10 cellular contexts compared by ENCODE assay signal in genomic region chr18:77066689-77067088, GRCh38.
DNase-seq lines count a peak whose midpoint lies in the region; ATAC-seq and TF ChIP-seq lines count a peak whose summit lies in the region.
"Had no signal": no experiment of that assay in that cellular context is flagged by ENCODE, and none has a peak within 500 bp of the region (broad histone marks: within the 10 kb centered on the region; RNA-seq: fewer than 3 reads in every experiment).

No MANE protein-coding gene starts in this region.

- H3K4me1 ChIP-seq in lung (ENCODE audit: control insufficient read depth in 2 of 2, insufficient read depth in 2 of 2, low read length in 2 of 2) (peaks cover 4 to 23% of the 10 kb centered on the region in 2 donors), stomach (peaks cover 66 to 97% (median 82%) of the 10 kb centered on the region in 4 donors), SJCRH30 (no peaks in the 10 kb centered on the region)

- H3K36me3 ChIP-seq in lung (ENCODE audit: control insufficient read depth in 2 of 2, insufficient read depth in 2 of 2, low read length in 2 of 2) (peaks cover 0 to 9% of the 10 kb centered on the region in 2 donors), stomach (peaks cover 0 to 29% (median 15%) of the 10 kb centered on the region in 4 donors), SJCRH30 (no peaks in the 10 kb centered on the region)

- intact Hi-C loops in activated CD4-positive, alpha-beta T cell treated with anti-CD3 and anti-CD28 coated beads for 36 hours (cut with DNase I, micrococcal nuclease), result loop anchor here (1.0 to 10.0 kb wide), 6 partner anchors 11 to 692 kb away; partner anchors contain the start of gene MBP (in 1 of the 2)
- intact Hi-C loops in activated T-helper 1 cell treated with anti-CD3 and anti-CD28 coated beads, Interleukin-12 subunit alpha, Interleukin-12 subunit beta, Interleukin-2, Interleukin-4 antibody, amounts not matched to agents 30 ng/mL and 10 ng/mL and 1 ng/mL, durations not matched to agents 14 hours and 24 hours and 36 hours (cut with micrococcal nuclease), result loop anchor here (1.0 to 10.0 kb wide), 4 partner anchors 16 to 1858 kb away; partner anchors contain the start of genes PTGR3 and ZNF516
- intact Hi-C loops in stomach (cut with DNase I; ENCODE audit: low total_unique reads), result no loop called here

- H3K36me3 Mint-ChIP-seq in activated CD4-positive, alpha-beta T cell treated with anti-CD3 and anti-CD28 coated beads for 36 hours (ENCODE audit: low read depth), result peaks cover 64% of the 10 kb centered on the region
- peaks cover 41% of the 10 kb centered on the region for H3K36me3 Mint-ChIP-seq in activated T-helper 1 cell treated with anti-CD3 and anti-CD28 coated beads, Interleukin-12 subunit alpha, Interleukin-12 subunit beta, Interleukin-2, Interleukin-4 antibody, amounts not matched to agents 30 ng/mL and 10 ng/mL and 1 ng/mL, durations not matched to agents 14 hours and 24 hours and 36 hours (ENCODE audit: low read depth)

- peak overlapping the region; percentile 45 to 74 for H3K27ac ChIP-seq in lung (ENCODE audit: low read depth in 1 of 2, low read length in 1 of 2)
- peak overlapping the region; percentile 60 to 93 (median 83) for H3K27ac ChIP-seq in stomach
- H3K27ac ChIP-seq in SJCRH30, result no peak overlapping the region
- H3K27ac ChIP-seq: KMS-11 had no signal

- no peak for DNase-seq in activated CD4-positive, alpha-beta T cell treated with anti-CD3 and anti-CD28 coated beads for 36 hours
- DNase-seq in activated CD4-positive, alpha-beta T cell treated with anti-CD3 and anti-CD28 coated beads, Interleukin-2, amount 50 U/mL, for 4 hours, result no peak
- no peak for DNase-seq in activated T-helper 1 cell treated with anti-CD3 and anti-CD28 coated beads, Interleukin-12 subunit alpha, Interleukin-12 subunit beta, Interleukin-2, Interleukin-4 antibody, amounts not matched to agents 30 ng/mL and 10 ng/mL and 1 ng/mL, durations not matched to agents 14 hours and 24 hours and 36 hours (ENCODE audit: low spot score)
- DNase-seq in lung (ENCODE audit: low spot score) (no peak), stomach (no peak), erythroblast (lab: John Stamatoyannopoulos, UW) (no peak), SJCRH30 (no peak)
- DNase-seq: cortex of kidney had no signal

- H3K9me3 ChIP-seq in lung (ENCODE audit: control insufficient read depth in 2 of 2, insufficient read depth in 1 of 2, low read length in 1 of 2) (no peaks in the 10 kb centered on the region), stomach (no peaks in the 10 kb centered on the region), SJCRH30 (replicated peaks) (no peaks in the 10 kb centered on the region)

- no peak for TF ChIP-seq EP300 in stomach (IDR thresholded peaks at IDR 0.05)

- H3K27me3 ChIP-seq in lung (ENCODE audit: control insufficient read depth, insufficient read depth) (no peaks in the 10 kb centered on the region), stomach (no peaks in the 10 kb centered on the region), SJCRH30 (no peaks in the 10 kb centered on the region)

- H3K27me3 Mint-ChIP-seq in activated CD4-positive, alpha-beta T cell treated with anti-CD3 and anti-CD28 coated beads for 36 hours, result no peaks in the 10 kb centered on the region
- H3K27me3 Mint-ChIP-seq in activated T-helper 1 cell treated with anti-CD3 and anti-CD28 coated beads, Interleukin-12 subunit alpha, Interleukin-12 subunit beta, Interleukin-2, Interleukin-4 antibody, amounts not matched to agents 30 ng/mL and 10 ng/mL and 1 ng/mL, durations not matched to agents 14 hours and 24 hours and 36 hours (ENCODE audit: insufficient read depth), result no peaks in the 10 kb centered on the region

- 80 to 88% methylated on average over 9 of the region's 9 CpGs for WGBS in lung, 2 donors
- WGBS in stomach, 5 donors, result 78 to 90% (median 83%) methylated on average over 9 of the region's 9 CpGs

- peak overlapping the region; percentile 94 for H3K27ac Mint-ChIP-seq in activated CD4-positive, alpha-beta T cell treated with anti-CD3 and anti-CD28 coated beads for 36 hours
- H3K27ac Mint-ChIP-seq in activated T-helper 1 cell treated with anti-CD3 and anti-CD28 coated beads, Interleukin-12 subunit alpha, Interleukin-12 subunit beta, Interleukin-2, Interleukin-4 antibody, amounts not matched to agents 30 ng/mL and 10 ng/mL and 1 ng/mL, durations not matched to agents 14 hours and 24 hours and 36 hours, result peak overlapping the region; percentile 96

- peaks cover 100% of the 10 kb centered on the region for H3K4me1 Mint-ChIP-seq in activated CD4-positive, alpha-beta T cell treated with anti-CD3 and anti-CD28 coated beads for 36 hours
- H3K4me1 Mint-ChIP-seq in activated T-helper 1 cell treated with anti-CD3 and anti-CD28 coated beads, Interleukin-12 subunit alpha, Interleukin-12 subunit beta, Interleukin-2, Interleukin-4 antibody, amounts not matched to agents 30 ng/mL and 10 ng/mL and 1 ng/mL, durations not matched to agents 14 hours and 24 hours and 36 hours (ENCODE audit: low read depth), result peaks cover 100% of the 10 kb centered on the region

- peak overlapping the region; percentile 20 for H3K4me3 Mint-ChIP-seq in activated CD4-positive, alpha-beta T cell treated with anti-CD3 and anti-CD28 coated beads for 36 hours
- peak overlapping the region; percentile 76 for H3K4me3 Mint-ChIP-seq in activated T-helper 1 cell treated with anti-CD3 and anti-CD28 coated beads, Interleukin-12 subunit alpha, Interleukin-12 subunit beta, Interleukin-2, Interleukin-4 antibody, amounts not matched to agents 30 ng/mL and 10 ng/mL and 1 ng/mL, durations not matched to agents 14 hours and 24 hours and 36 hours

- H3K9me3 Mint-ChIP-seq in activated CD4-positive, alpha-beta T cell treated with anti-CD3 and anti-CD28 coated beads for 36 hours (ENCODE audit: low read depth), result no peaks in the 10 kb centered on the region
- no peaks in the 10 kb centered on the region for H3K9me3 Mint-ChIP-seq in activated T-helper 1 cell treated with anti-CD3 and anti-CD28 coated beads, Interleukin-12 subunit alpha, Interleukin-12 subunit beta, Interleukin-2, Interleukin-4 antibody, amounts not matched to agents 30 ng/mL and 10 ng/mL and 1 ng/mL, durations not matched to agents 14 hours and 24 hours and 36 hours

- POLR2A ChIA-PET in activated CD4-positive, alpha-beta T cell treated with anti-CD3 and anti-CD28 coated beads for 36 hours (lab: Charles Lee), result interaction anchor here (1.2 to 4.6 kb wide), 6 partner anchors 13 to 65 kb away, joined by 3 to 48 read pairs (median 8); partner anchors contain the start of gene MBP

- CTCF ChIA-PET in activated CD4-positive, alpha-beta T cell treated with anti-CD3 and anti-CD28 coated beads for 36 hours (lab: Charles Lee), result interaction anchor here (0.7 to 6.3 kb wide), 11 partner anchors 10 to 358 kb away, joined by 3 to 42 read pairs (median 4); no protein-coding TSS in a partner anchor

- TF ChIP-seq POLR2A in stomach (IDR thresholded peaks at IDR 0.05) (no peak), erythroblast (IDR thresholded peaks at IDR 0.05; ENCODE audit: low read length) (no peak)

- H3K4me3 ChIP-seq in lung, result no peak overlapping the region
- no peak overlapping the region for H3K4me3 ChIP-seq in stomach
- H3K4me3 ChIP-seq in SJCRH30, result no peak overlapping the region

- ATAC-seq in activated CD4-positive, alpha-beta T cell treated with anti-CD3 and anti-CD28 coated beads for 36 hours, result no peak
- ATAC-seq in lung (ENCODE audit: insufficient read depth, low FRiP score) (no peak), HG03520 (IDR thresholded peaks at IDR 0.05; ENCODE audit: unreplicated experiment) (no peak)

- TF ChIP-seq CTCF in lung (IDR thresholded peaks at IDR 0.05; ENCODE audit: control extremely low read depth, extremely low read depth), result no peak
- TF ChIP-seq CTCF in stomach (IDR thresholded peaks at IDR 0.05), result no peak
